Comparison of ENCODE assay signal across 26 cellular contexts in the genomic region with DNA sequence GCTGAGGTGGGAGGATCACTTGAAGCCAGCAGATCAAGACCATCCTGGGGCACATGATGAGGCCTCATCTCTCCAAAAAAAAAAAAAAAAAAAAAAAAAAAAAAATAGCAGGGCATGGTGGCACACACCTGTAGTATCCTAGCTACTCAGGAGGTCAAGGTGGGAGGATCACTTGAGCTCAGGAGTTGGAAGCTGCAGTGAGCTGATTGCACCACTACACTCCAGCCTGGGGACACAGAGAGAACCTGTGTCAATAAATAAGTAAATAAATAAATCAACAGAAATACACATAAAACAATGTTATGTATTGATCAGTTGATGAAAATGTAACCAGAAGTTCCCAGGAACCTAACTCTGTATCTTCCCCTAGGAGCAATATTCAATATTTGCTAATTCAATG.
"Had no signal": no experiment of that assay in that cellular context is flagged by ENCODE, and none has a peak within 500 bp of the region (broad histone marks: within the 10 kb centered on the region; RNA-seq: fewer than 3 reads in every experiment).

No MANE protein-coding gene starts in this region.

- DNase-seq: colonic mucosa; cortex of kidney; dermis blood vessel endothelial cell; dorsolateral prefrontal cortex; effector CD4-positive, alpha-beta T cell; effector CD8-positive, alpha-beta T cell; effector memory CD4-positive, alpha-beta T cell; effector memory CD8-positive, alpha-beta T cell; endodermal cell; erythroblast; esophagus squamous epithelium; foreskin melanocyte; gastrocnemius medialis; glutamatergic neuron; head of caudate nucleus; heart left ventricle had no signal

- H3K4me1 ChIP-seq: colonic mucosa, esophagus muscularis mucosa, esophagus squamous epithelium, foreskin keratinocyte, gastrocnemius medialis, gastroesophageal sphincter, heart left ventricle had no signal

- H3K4me3 Mint-ChIP-seq: dendritic cell treated with granulocyte-macrophage colony-stimulating factor and Interleukin-4, amounts not matched to agents 40 ng/mL and 50 ng/mL, for 4 days; effector memory CD8-positive, alpha-beta T cell; endodermal cell had no signal

- H3K4me1 Mint-ChIP-seq: endodermal cell had no signal

- H3K9me3 ChIP-seq: colonic mucosa, esophagus squamous epithelium, gastrocnemius medialis, gastroesophageal sphincter had no signal

- H3K36me3 ChIP-seq: colonic mucosa, esophagus muscularis mucosa, esophagus squamous epithelium, gastrocnemius medialis, gastroesophageal sphincter, heart left ventricle had no signal

- FAIRE-seq: colon, endometrium, endothelial cell of umbilical vein, frontal cortex had no signal

- H3K27me3 Mint-ChIP-seq: dendritic cell treated with granulocyte-macrophage colony-stimulating factor and Interleukin-4, amounts not matched to agents 40 ng/mL and 50 ng/mL, for 4 days; effector memory CD8-positive, alpha-beta T cell had no signal

- H3K27ac Mint-ChIP-seq: dendritic cell treated with granulocyte-macrophage colony-stimulating factor and Interleukin-4, amounts not matched to agents 40 ng/mL and 50 ng/mL, for 4 days; effector memory CD8-positive, alpha-beta T cell; endodermal cell had no signal

- H3K27ac ChIP-seq: colonic mucosa, coronary artery, dorsolateral prefrontal cortex, epithelial cell of prostate, esophagus muscularis mucosa, esophagus squamous epithelium, foreskin keratinocyte, gastrocnemius medialis, gastroesophageal sphincter, heart left ventricle had no signal

- H3K4me3 ChIP-seq: colonic mucosa, coronary artery, dorsolateral prefrontal cortex, esophagus muscularis mucosa, esophagus squamous epithelium, gastrocnemius medialis, gastroesophageal sphincter, heart left ventricle had no signal

- ATAC-seq: effector memory CD8-positive, alpha-beta T cell; foreskin keratinocyte; gastrocnemius medialis; gastroesophageal sphincter; heart left ventricle had no signal

- H3K27me3 ChIP-seq: colonic mucosa, esophagus muscularis mucosa, esophagus squamous epithelium, foreskin keratinocyte, gastrocnemius medialis, gastroesophageal sphincter, heart left ventricle had no signal
